Comparison of ENCODE assay signal across 19 cellular contexts in genomic region chr5:9852686-9853085, GRCh38.
"Had no signal": no experiment of that assay in that cellular context is flagged by ENCODE, and none has a peak within 500 bp of the region (broad histone marks: within the 10 kb centered on the region; RNA-seq: fewer than 3 reads in every experiment).

No MANE protein-coding gene starts in this region.

- H3K4me1 Mint-ChIP-seq: activated CD4-positive, alpha-beta T cell treated with anti-CD3 and anti-CD28 coated beads, Interleukin-2, amount 10 ng/mL, durations not matched to agents 24 days and 14 days; immature natural killer cell; naive thymus-derived CD8-positive, alpha-beta T cell had no signal

- H3K4me3 Mint-ChIP-seq: activated CD4-positive, alpha-beta T cell treated with anti-CD3 and anti-CD28 coated beads, Interleukin-2, amount 10 ng/mL, durations not matched to agents 24 days and 14 days; activated CD8-positive, alpha-beta T cell treated with anti-CD3 and anti-CD28 coated beads, Interleukin-2, amount 10 ng/mL, durations not matched to agents 7 days and 5 days; activated naive CD4-positive, alpha-beta T cell treated with anti-CD3 and anti-CD28 coated beads for 36 hours; activated T-cell treated with anti-CD3 and anti-CD28 coated beads, Interleukin-2, amount 50 U/mL, for 24 hours; effector memory CD8-positive, alpha-beta T cell; immature natural killer cell; naive thymus-derived CD8-positive, alpha-beta T cell had no signal

- H3K27me3 ChIP-seq: transverse colon, uterus had no signal

- H3K27ac ChIP-seq: epithelial cell of prostate, psoas muscle, transverse colon, uterus had no signal

- H3K4me1 ChIP-seq: psoas muscle, transverse colon, uterus had no signal

- H3K4me3 ChIP-seq: psoas muscle, transverse colon, uterus had no signal

- H3K36me3 ChIP-seq: transverse colon, uterus had no signal

- H3K9me3 Mint-ChIP-seq: activated CD4-positive, alpha-beta T cell treated with anti-CD3 and anti-CD28 coated beads, Interleukin-2, amount 10 ng/mL, durations not matched to agents 24 days and 14 days; activated T-cell treated with anti-CD3 and anti-CD28 coated beads, Interleukin-2, amount 50 U/mL, for 24 hours had no signal

- H3K27ac Mint-ChIP-seq: activated CD4-positive, alpha-beta T cell treated with anti-CD3 and anti-CD28 coated beads, Interleukin-2, amount 10 ng/mL, durations not matched to agents 24 days and 14 days; activated CD8-positive, alpha-beta T cell treated with anti-CD3 and anti-CD28 coated beads, Interleukin-2, amount 10 ng/mL, durations not matched to agents 7 days and 5 days; activated naive CD4-positive, alpha-beta T cell treated with anti-CD3 and anti-CD28 coated beads for 36 hours; activated T-cell treated with anti-CD3 and anti-CD28 coated beads, Interleukin-2, amount 50 U/mL, for 24 hours; activated T-helper 2 cell treated with anti-CD3 and anti-CD28 coated beads, Interferon-gamma antibody, Interleukin-2, Interleukin-4, amounts not matched to agents 10 μg/mL and 5 μg/mL and 100 μg/mL, durations not matched to agents 14 hours and 24 hours and 36 hours; effector memory CD8-positive, alpha-beta T cell; immature natural killer cell; naive thymus-derived CD8-positive, alpha-beta T cell had no signal

- H3K9me3 ChIP-seq: psoas muscle, transverse colon, uterus had no signal

- DNase-seq: activated CD4-positive, alpha-beta T cell treated with anti-CD3 and anti-CD28 coated beads, Interleukin-2, amount 10 ng/mL, durations not matched to agents 24 days and 14 days; activated CD8-positive, alpha-beta T cell treated with anti-CD3 and anti-CD28 coated beads, Interleukin-2, amount 10 ng/mL, durations not matched to agents 7 days and 5 days; activated naive CD4-positive, alpha-beta T cell treated with anti-CD3 and anti-CD28 coated beads for 36 hours; activated T-cell treated with anti-CD3 and anti-CD28 coated beads, Interleukin-2, amount 50 U/mL, for 24 hours; dermis blood vessel endothelial cell; effector memory CD8-positive, alpha-beta T cell; immature natural killer cell; naive thymus-derived CD8-positive, alpha-beta T cell; psoas muscle; right cardiac atrium; stimulated activated CD4-positive, alpha-beta T cell treated with anti-CD3 and anti-CD28 coated beads, Interleukin-2, amount 100 ng/mL, for 24 hours; stimulated activated naive CD8-positive, alpha-beta T cell treated with anti-CD3 and anti-CD28 coated beads, Interleukin-15, Interleukin-2, amounts not matched to agents 100 U/mL and 50 U/mL, for 24 hours; substantia nigra; T-helper 1 cell; T-helper 9 cell; transverse colon; uterus had no signal

- H3K36me3 Mint-ChIP-seq: immature natural killer cell had no signal

- H3K27me3 Mint-ChIP-seq: activated CD4-positive, alpha-beta T cell treated with anti-CD3 and anti-CD28 coated beads, Interleukin-2, amount 10 ng/mL, durations not matched to agents 24 days and 14 days; activated T-cell treated with anti-CD3 and anti-CD28 coated beads, Interleukin-2, amount 50 U/mL, for 24 hours; effector memory CD8-positive, alpha-beta T cell had no signal
